In genomic region chr7:137832990-137833389, GRCh38 we compare ENCODE assay signal across 1 cellular context. TPM values are rescaled to one million over a fixed set of nuclear protein-coding genes. Genes with fewer than 3 reads are reported as not detected.
"Had no signal": no experiment of that assay in that cellular context is flagged by ENCODE, and none has a peak within 500 bp of the region (broad histone marks: within the 10 kb centered on the region; RNA-seq: fewer than 3 reads in every experiment).

No MANE protein-coding gene starts in this region.

RNA-seq across cellular contexts. Expression of gene DGKI, which starts 13.8 kb away (rescaled TPM):
- total RNA-seq: G401 had no signal
